Comparison of ENCODE assay signal across 25 cellular contexts in the genomic region with DNA sequence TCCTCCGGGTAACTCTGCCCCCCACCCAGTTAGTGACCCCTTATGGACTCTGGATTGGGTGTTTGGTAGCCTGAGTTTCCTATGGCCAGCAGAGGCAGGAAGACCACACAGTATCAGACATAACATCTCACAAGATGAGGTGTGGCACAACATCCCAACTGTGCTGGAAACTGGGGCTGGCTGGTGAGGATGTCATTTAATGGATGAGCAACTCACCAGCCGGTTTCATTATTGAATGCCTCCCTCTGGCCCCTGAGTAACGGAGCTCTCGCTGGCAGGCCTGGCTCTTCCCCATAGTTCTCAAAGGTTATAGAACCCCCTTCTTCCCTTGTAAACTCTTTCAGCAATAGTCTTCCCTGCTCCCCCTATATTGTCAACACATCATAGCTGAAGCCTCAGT.
"Had no signal": no experiment of that assay in that cellular context is flagged by ENCODE, and none has a peak within 500 bp of the region (broad histone marks: within the 10 kb centered on the region; RNA-seq: fewer than 3 reads in every experiment).

No MANE protein-coding gene starts in this region.

- H3K36me3 ChIP-seq: brain microvascular endothelial cell, ovary, right lobe of liver, upper lobe of right lung had no signal

- H3K27ac Mint-ChIP-seq: activated CD4-positive, alpha-beta T cell treated with anti-CD3 and anti-CD28 coated beads, Interleukin-2, amount 10 ng/mL, durations not matched to agents 7 days and 5 days; activated CD8-positive, alpha-beta T cell treated with anti-CD3 and anti-CD28 coated beads, Interleukin-2, amount 10 ng/mL, durations not matched to agents 7 days and 5 days; activated naive CD4-positive, alpha-beta T cell treated with anti-CD3 and anti-CD28 coated beads for 36 hours; naive thymus-derived CD4-positive, alpha-beta T cell; T-cell had no signal

- H3K27ac ChIP-seq: brain microvascular endothelial cell, coronary artery, ovary, psoas muscle, right lobe of liver, upper lobe of right lung had no signal

- H3K36me3 Mint-ChIP-seq: naive thymus-derived CD4-positive, alpha-beta T cell; T-cell had no signal

- H3K9me3 ChIP-seq: mucosa of descending colon, ovary, psoas muscle, right lobe of liver, upper lobe of right lung had no signal

- DNase-seq: activated CD4-positive, alpha-beta T cell treated with anti-CD3 and anti-CD28 coated beads, Interleukin-2, amount 10 ng/mL, durations not matched to agents 7 days and 5 days; activated CD8-positive, alpha-beta T cell treated with anti-CD3 and anti-CD28 coated beads, Interleukin-2, amount 10 ng/mL, durations not matched to agents 7 days and 5 days; activated naive CD4-positive, alpha-beta T cell treated with anti-CD3 and anti-CD28 coated beads for 36 hours; activated T-cell treated with anti-CD3 and anti-CD28 coated beads, Interleukin-2, amount 50 U/mL, for 4 hours; aorta; brain microvascular endothelial cell; erythroblast; foreskin melanocyte; head of caudate nucleus; kidney glomerular epithelial cell; left ventricle myocardium superior; mesenchymal stem cell; mucosa of descending colon; naive thymus-derived CD4-positive, alpha-beta T cell; ovary; psoas muscle; right lobe of liver; small intestine; stimulated activated CD4-positive, alpha-beta T cell treated with anti-CD3 and anti-CD28 coated beads, Interleukin-4, amount 100 ng/mL, for 24 hours; stimulated activated naive CD4-positive, alpha-beta T cell; T-cell; T-helper 9 cell; upper lobe of right lung had no signal

- H3K9me3 Mint-ChIP-seq: activated naive CD4-positive, alpha-beta T cell treated with anti-CD3 and anti-CD28 coated beads for 36 hours; activated T-cell treated with anti-CD3 and anti-CD28 coated beads, Interleukin-2, amount 50 U/mL, for 4 hours; central memory CD8-positive, alpha-beta T cell; naive thymus-derived CD4-positive, alpha-beta T cell; T-cell had no signal

- ATAC-seq: activated CD8-positive, alpha-beta T cell treated with anti-CD3 and anti-CD28 coated beads, Interleukin-2, amount 10 ng/mL, durations not matched to agents 7 days and 5 days; activated T-cell treated with anti-CD3 and anti-CD28 coated beads, Interleukin-2, amount 50 U/mL, for 4 hours; left ventricle myocardium superior; mucosa of descending colon; naive thymus-derived CD4-positive, alpha-beta T cell; psoas muscle; right lobe of liver; T-cell; upper lobe of right lung had no signal

- H3K4me3 Mint-ChIP-seq: activated CD4-positive, alpha-beta T cell treated with anti-CD3 and anti-CD28 coated beads, Interleukin-2, amount 10 ng/mL, durations not matched to agents 7 days and 5 days; activated CD8-positive, alpha-beta T cell treated with anti-CD3 and anti-CD28 coated beads, Interleukin-2, amount 10 ng/mL, durations not matched to agents 7 days and 5 days; activated naive CD4-positive, alpha-beta T cell treated with anti-CD3 and anti-CD28 coated beads for 36 hours; activated T-cell treated with anti-CD3 and anti-CD28 coated beads, Interleukin-2, amount 50 U/mL, for 4 hours; central memory CD8-positive, alpha-beta T cell; naive thymus-derived CD4-positive, alpha-beta T cell; T-cell had no signal

- H3K4me1 ChIP-seq: psoas muscle, right lobe of liver, upper lobe of right lung had no signal

- H3K27me3 ChIP-seq: brain microvascular endothelial cell, ovary, right lobe of liver, upper lobe of right lung had no signal

- H3K4me3 ChIP-seq: coronary artery, mucosa of descending colon, ovary, psoas muscle, right lobe of liver, upper lobe of right lung had no signal

- H3K4me1 Mint-ChIP-seq: central memory CD8-positive, alpha-beta T cell had no signal
